In genomic region chr7:35727571-35727970, GRCh38 we compare ENCODE assay signal across 10 cellular contexts. TPM values are rescaled to one million over a fixed set of nuclear protein-coding genes. Genes with fewer than 3 reads are reported as not detected.
DNase-seq lines count a peak whose midpoint lies in the region; ATAC-seq and TF ChIP-seq lines count a peak whose summit lies in the region.
"Had no signal": no experiment of that assay in that cellular context is flagged by ENCODE, and none has a peak within 500 bp of the region (broad histone marks: within the 10 kb centered on the region; RNA-seq: fewer than 3 reads in every experiment).

No MANE protein-coding gene starts in this region.

- TF ChIP-seq POLR2A in sigmoid colon (IDR thresholded peaks at IDR 0.05): no peak

- no peaks in the 10 kb centered on the region for H3K27me3 Mint-ChIP-seq in activated T-cell treated with anti-CD3 and anti-CD28 coated beads, Interleukin-2, amount 50 U/mL, for 24 hours
- peaks cover 5% of the 10 kb centered on the region for H3K27me3 Mint-ChIP-seq in activated T-helper 17 cell treated with anti-CD3 and anti-CD28 coated beads, Interleukin-2, amount 50 U/mL, for 72 hours

- no peak overlapping the region for H3K4me3 Mint-ChIP-seq in activated T-cell treated with anti-CD3 and anti-CD28 coated beads, Interleukin-2, amount 50 U/mL, for 24 hours
- H3K4me3 Mint-ChIP-seq in activated T-helper 17 cell treated with anti-CD3 and anti-CD28 coated beads, Interleukin-2, amount 50 U/mL, for 72 hours: no peak overlapping the region

- H3K9me3 ChIP-seq in sigmoid colon: no peaks in the 10 kb centered on the region

- no peaks in the 10 kb centered on the region for H3K27me3 ChIP-seq in sigmoid colon

- H3K4me3 ChIP-seq in sigmoid colon: no peak overlapping the region

- DNase-seq in activated T-cell treated with anti-CD3 and anti-CD28 coated beads, Interleukin-2, amount 50 U/mL, for 24 hours: no peak
- DNase-seq in activated T-cell treated with anti-CD3 and anti-CD28 coated beads for 4 hours (no peak), sigmoid colon (no peak), NCI-H128 (lab: John Stamatoyannopoulos, UW; ENCODE audit: unreplicated experiment) (no peak), iPS-NIHi7 (ENCODE audit: extremely low spot score) (no peak)
- DNase-seq: central memory CD4-positive, alpha-beta T cell; MM.1S had no signal

- no peak for TF ChIP-seq EP300 in sigmoid colon (IDR thresholded peaks at IDR 0.05)

- ATAC-seq in HG03095 (IDR thresholded peaks at IDR 0.05; ENCODE audit: unreplicated experiment) (peak; percentile 16), HG02973 (IDR thresholded peaks at IDR 0.05; ENCODE audit: unreplicated experiment) (no peak)
- peak; percentile 60 for ATAC-seq in activated T-helper 17 cell treated with anti-CD3 and anti-CD28 coated beads, Interleukin-2, amount 50 U/mL, for 72 hours (replicated peaks)

- H3K4me1 ChIP-seq in sigmoid colon: peaks cover 0 to 39% (median 33%) of the 10 kb centered on the region in 4 donors

- peaks cover 79% of the 10 kb centered on the region for H3K4me1 Mint-ChIP-seq in activated T-cell treated with anti-CD3 and anti-CD28 coated beads, Interleukin-2, amount 50 U/mL, for 24 hours (ENCODE audit: low read depth)
- peaks cover 32% of the 10 kb centered on the region for H3K4me1 Mint-ChIP-seq in activated T-helper 17 cell treated with anti-CD3 and anti-CD28 coated beads, Interleukin-2, amount 50 U/mL, for 72 hours

- WGBS in sigmoid colon, 2 donors: 87% methylated on average over 2 of the region's 2 CpGs

- H3K27ac ChIP-seq in sigmoid colon: peak overlapping the region in 3 of 4 donors; percentile 77 to 88 (median 80)

- intact Hi-C loops in sigmoid colon (cut with DNase I): loop anchor here (10.0 kb wide), 1 partner anchor 397 kb away; no protein-coding TSS in a partner anchor

- no peaks in the 10 kb centered on the region for H3K36me3 Mint-ChIP-seq in activated T-cell treated with anti-CD3 and anti-CD28 coated beads, Interleukin-2, amount 50 U/mL, for 24 hours (ENCODE audit: low read depth)
- H3K36me3 Mint-ChIP-seq in activated T-helper 17 cell treated with anti-CD3 and anti-CD28 coated beads, Interleukin-2, amount 50 U/mL, for 72 hours (ENCODE audit: low read depth): no peaks in the 10 kb centered on the region

- TF ChIP-seq CTCF in sigmoid colon (IDR thresholded peaks at IDR 0.05): no peak

- H3K27ac Mint-ChIP-seq in activated T-cell treated with anti-CD3 and anti-CD28 coated beads, Interleukin-2, amount 50 U/mL, for 24 hours: peak overlapping the region; percentile 73
- no peak overlapping the region for H3K27ac Mint-ChIP-seq in activated T-helper 17 cell treated with anti-CD3 and anti-CD28 coated beads, Interleukin-2, amount 50 U/mL, for 72 hours

- H3K36me3 ChIP-seq in sigmoid colon: no peaks in the 10 kb centered on the region

- H3K9me3 Mint-ChIP-seq in activated T-cell treated with anti-CD3 and anti-CD28 coated beads, Interleukin-2, amount 50 U/mL, for 24 hours: peaks cover 6% of the 10 kb centered on the region
- peaks cover 4% of the 10 kb centered on the region for H3K9me3 Mint-ChIP-seq in activated T-helper 17 cell treated with anti-CD3 and anti-CD28 coated beads, Interleukin-2, amount 50 U/mL, for 72 hours

RNA-seq across cellular contexts. Expression of gene HERPUD2, which starts 32.6 kb away (rescaled TPM):
- total RNA-seq in activated T-helper 17 cell treated with anti-CD3 and anti-CD28 coated beads, Interleukin-2, amount 50 U/mL, for 72 hours: 10 to 100 TPM; 25.3 to 27.4 TPM
- total RNA-seq in sigmoid colon: 10 to 100 TPM; 21.7 to 40.7 (median 31.4) TPM
- 10 to 100 TPM in 2 of 3 donors, 1 to 10 TPM in 1; 8.8 to 13.0 (median 12.0) TPM for polyA plus RNA-seq in sigmoid colon
